Comparison of ENCODE assay signal across 25 cellular contexts in genomic region chr2:53622141-53622540, GRCh38.
"Had no signal": no experiment of that assay in that cellular context is flagged by ENCODE, and none has a peak within 500 bp of the region (broad histone marks: within the 10 kb centered on the region; RNA-seq: fewer than 3 reads in every experiment).

No MANE protein-coding gene starts in this region.

- H3K36me3 ChIP-seq: left ventricle myocardium inferior, ovary, right atrium auricular region, spleen, suprapubic skin, thoracic aorta, tibial nerve, upper lobe of left lung, vagina had no signal

- H3K4me1 ChIP-seq: left ventricle myocardium inferior, right atrium auricular region, spleen, suprapubic skin, tibial nerve, upper lobe of left lung, vagina had no signal

- H3K9me3 ChIP-seq: left ventricle myocardium inferior, mucosa of descending colon, ovary, right atrium auricular region, suprapubic skin, thoracic aorta, tibial nerve, upper lobe of left lung, vagina had no signal

- H3K27me3 ChIP-seq: ovary, right atrium auricular region, spleen, suprapubic skin, tibial nerve, upper lobe of left lung, vagina had no signal

- ATAC-seq: mucosa of descending colon; naive thymus-derived CD4-positive, alpha-beta T cell; natural killer cell treated with Interleukin-12 subunit alpha and Interleukin-12 subunit beta and Interleukin-15 and Interleukin-18, amount 100 ng/mL, for 72 hours; sciatic nerve; stimulated activated effector memory CD8-positive, alpha-beta T cell treated with anti-CD3 and anti-CD28 coated beads, Interleukin-12 subunit alpha, Interleukin-12 subunit beta, amount 100 ng/mL, for 72 hours had no signal

- H3K27ac ChIP-seq: left ventricle myocardium inferior, ovary, right atrium auricular region, skin epidermis, spleen, suprapubic skin, thoracic aorta, tibial nerve, upper lobe of left lung, vagina had no signal

- H3K4me3 ChIP-seq: left ventricle myocardium inferior, lung, mucosa of descending colon, ovary, right atrium auricular region, skin epidermis, spleen, suprapubic skin, thoracic aorta, tibial nerve, upper lobe of left lung, vagina had no signal

- FAIRE-seq: islet of Langerhans, kidney had no signal

- DNase-seq: hypothalamus; immature natural killer cell; kidney; left colon; left ventricle myocardium inferior; mesendoderm; midbrain; mucosa of descending colon; naive thymus-derived CD4-positive, alpha-beta T cell; ovary; spleen; stimulated activated CD4-positive, alpha-beta T cell treated with anti-CD3 and anti-CD28 coated beads, Interleukin-4, amount 100 ng/mL, for 24 hours; stimulated activated naive CD4-positive, alpha-beta T cell; upper lobe of left lung had no signal
